Comparison of ENCODE assay signal across 17 cellular contexts in the genomic region with DNA sequence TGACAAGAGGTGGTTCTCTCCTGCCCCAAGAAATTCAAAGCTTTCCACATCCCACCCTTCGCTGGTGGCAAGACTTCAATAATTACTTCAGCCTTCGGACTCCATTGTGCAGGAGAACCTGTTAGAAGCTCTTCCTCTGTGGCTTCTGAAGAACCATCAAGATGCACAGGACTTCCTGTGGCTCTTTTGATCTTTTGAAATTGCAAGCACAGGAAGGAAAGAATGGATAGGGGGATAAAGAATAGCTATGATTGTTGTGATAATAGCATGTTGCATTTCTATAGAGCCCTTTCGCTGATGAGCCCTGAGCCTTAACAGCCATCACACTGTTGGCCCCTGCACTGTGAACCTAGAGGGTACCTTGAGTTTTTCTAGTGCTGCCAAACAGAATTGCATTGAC. TPM values are rescaled to one million over a fixed set of nuclear protein-coding genes. Genes with fewer than 3 reads are reported as not detected.
DNase-seq lines count a peak whose midpoint lies in the region; ATAC-seq and TF ChIP-seq lines count a peak whose summit lies in the region.
"Had no signal": no experiment of that assay in that cellular context is flagged by ENCODE, and none has a peak within 500 bp of the region (broad histone marks: within the 10 kb centered on the region; RNA-seq: fewer than 3 reads in every experiment).

No MANE protein-coding gene starts in this region.

- 72% methylated on average over 3 of the region's 3 CpGs for WGBS in right cardiac atrium
- 86 to 96% methylated on average over 3 of the region's 3 CpGs for WGBS in lower leg skin, 2 donors

- intact Hi-C loops in right cardiac atrium (cut with DNase I) (loop anchor here in 2 of 4 donors (10.0 kb wide), 2 partner anchors 50 to 60 kb away; no protein-coding TSS in a partner anchor), left ventricle myocardium superior (cut with micrococcal nuclease) (loop anchor here (10.0 kb wide), 1 partner anchor 50 kb away; no protein-coding TSS in a partner anchor), Panc1 (cut with micrococcal nuclease; ENCODE audit: unreplicated experiment) (loop anchor here (5.0 kb wide), 1 partner anchor 242 kb away; no protein-coding TSS in a partner anchor), Calu3 (cut with micrococcal nuclease; ENCODE audit: unreplicated experiment) (no loop called here), lower leg skin (cut with DNase I; ENCODE audit: low total_unique reads) (no loop called here)

- BruUV-seq in Panc1 (replicated peaks; lab: Mats Ljungman, UMichigan): no TSS peak
- BruUV-seq in Calu3 (replicated peaks; lab: Mats Ljungman, UMichigan): no TSS peak

- H3K27ac ChIP-seq in right cardiac atrium (ENCODE audit: low read length) (peak overlapping the region; percentile 1), Panc1 (ENCODE audit: low read length) (peak overlapping the region; percentile 88)
- H3K27ac ChIP-seq: cardiac muscle cell, foreskin keratinocyte, SJCRH30, skin epidermis, vagina had no signal

- H3K9me3 Mint-ChIP-seq in type B pancreatic cell (peaks cover 8% of the 10 kb centered on the region), Calu3 (ENCODE audit: low read depth, unreplicated experiment) (peaks cover 2% of the 10 kb centered on the region)
- H3K9me3 Mint-ChIP-seq: activated naive CD4-positive, alpha-beta T cell treated with anti-CD3 and anti-CD28 coated beads, Interleukin-2, amount 50 U/mL, for 72 hours had no signal

- no peak for DNase-seq in right cardiac atrium
- no peak for DNase-seq in left ventricle myocardium superior
- DNase-seq in Panc1 (ENCODE audit: low read depth, low spot score): no peak
- peak; percentile 66 for DNase-seq in central memory CD4-positive, alpha-beta T cell
- no peak for DNase-seq in type B pancreatic cell (ENCODE audit: extremely low spot score, unreplicated experiment)
- no peak for DNase-seq in Calu3
- no peak for DNase-seq in NCI-H1092 treated with DMSO at 0.1 percent for 48 hours (lab: John Stamatoyannopoulos, UW)
- DNase-seq in lower leg skin (ENCODE audit: low spot score in 2 of 2): no peak
- DNase-seq: DMS153, foreskin keratinocyte, mesenchymal stem cell, SJCRH30 had no signal

- no peak overlapping the region for H3K4me3 ChIP-seq in right cardiac atrium (ENCODE audit: low read length)
- no peak overlapping the region for H3K4me3 ChIP-seq in Panc1 (ENCODE audit: low read depth in 2 of 2, low read length in 2 of 2)
- no peak overlapping the region for H3K4me3 ChIP-seq in lower leg skin (ENCODE audit: low read depth, poor library complexity, severe bottlenecking)
- H3K4me3 ChIP-seq: cardiac muscle cell, SJCRH30, skin epidermis, vagina had no signal

- no peak for TF ChIP-seq POLR2A in lower leg skin (IDR thresholded peaks at IDR 0.05)

- H3K4me1 ChIP-seq in right cardiac atrium (ENCODE audit: control insufficient read depth, insufficient read depth, low read length) (peaks cover 31% of the 10 kb centered on the region), Panc1 (ENCODE audit: control insufficient read depth, insufficient read depth, low read length) (peaks cover 93% of the 10 kb centered on the region)
- H3K4me1 ChIP-seq: SJCRH30 had no signal

- POLR2A ChIA-PET in Panc1 (lab: Charles Lee): no interaction called here

- H3K4me1 Mint-ChIP-seq in type B pancreatic cell (ENCODE audit: unreplicated experiment) (peaks cover 18% of the 10 kb centered on the region), Calu3 (ENCODE audit: low read depth, unreplicated experiment) (peaks cover 68% of the 10 kb centered on the region)

- H3K36me3 Mint-ChIP-seq in type B pancreatic cell (peaks cover 9% of the 10 kb centered on the region), Calu3 (ENCODE audit: insufficient read depth, unreplicated experiment) (peaks cover 4% of the 10 kb centered on the region)
- H3K36me3 Mint-ChIP-seq: stimulated activated memory B cell treated with anti-CD40 and anti-IgM and Interleukin-4, amounts not matched to agents 10 μg/mL and 1 μg/mL and 100 μg/mL, for 72 hours had no signal

- H3K27me3 ChIP-seq in right cardiac atrium (ENCODE audit: control insufficient read depth, insufficient read depth) (no peaks in the 10 kb centered on the region), Panc1 (ENCODE audit: control insufficient read depth, insufficient read depth, low read length) (no peaks in the 10 kb centered on the region)
- H3K27me3 ChIP-seq: foreskin keratinocyte, SJCRH30, vagina had no signal

- TF ChIP-seq CTCF in Panc1 (IDR thresholded peaks at IDR 0.05) (no peak), type B pancreatic cell (conservative IDR thresholded peaks at IDR 0.05) (no peak), Calu3 (IDR thresholded peaks at IDR 0.05; ENCODE audit: unreplicated experiment) (no peak), lower leg skin (IDR thresholded peaks at IDR 0.05) (no peak)

- H3K27me3 Mint-ChIP-seq in type B pancreatic cell (peaks cover 40% of the 10 kb centered on the region), Calu3 (ENCODE audit: unreplicated experiment) (no peaks in the 10 kb centered on the region)

- H3K36me3 ChIP-seq in Panc1 (ENCODE audit: control insufficient read depth, insufficient read depth, low read length): no peaks in the 10 kb centered on the region
- H3K36me3 ChIP-seq: cardiac muscle cell, SJCRH30, vagina had no signal

- CTCF ChIA-PET in Panc1 (lab: Charles Lee): no interaction called here
- CTCF ChIA-PET in Calu3 (lab: Charles Lee): no interaction called here

- H3K27ac Mint-ChIP-seq in type B pancreatic cell: peak overlapping the region; percentile 39
- no peak overlapping the region for H3K27ac Mint-ChIP-seq in Calu3 (ENCODE audit: unreplicated experiment)
- H3K27ac Mint-ChIP-seq: activated naive CD4-positive, alpha-beta T cell treated with anti-CD3 and anti-CD28 coated beads, Interleukin-2, amount 50 U/mL, for 72 hours; stimulated activated memory B cell treated with anti-CD40 and anti-IgM and Interleukin-4, amounts not matched to agents 10 μg/mL and 1 μg/mL and 100 μg/mL, for 72 hours had no signal

- ATAC-seq in right cardiac atrium: no peak
- ATAC-seq in left ventricle myocardium superior: no peak
- no peak for ATAC-seq in Panc1
- ATAC-seq: activated naive CD4-positive, alpha-beta T cell treated with anti-CD3 and anti-CD28 coated beads, Interleukin-2, amount 50 U/mL, for 72 hours; foreskin keratinocyte; stimulated activated memory B cell treated with anti-CD40 and anti-IgM and Interleukin-4, amounts not matched to agents 10 μg/mL and 1 μg/mL and 100 μg/mL, for 72 hours had no signal

- in situ Hi-C loops in Panc1 (cut with HindIII; ENCODE audit: low pct_unique_long_range_greater_than_20kb, low sequenced_read_pairs): no loop called here

- H3K9me3 ChIP-seq in right cardiac atrium (ENCODE audit: control insufficient read depth, low read length): no peaks in the 10 kb centered on the region
- no peaks in the 10 kb centered on the region for H3K9me3 ChIP-seq in Panc1 (ENCODE audit: control insufficient read depth, insufficient read depth, low read depth, low read length)
- H3K9me3 ChIP-seq: vagina had no signal

- H3K4me3 Mint-ChIP-seq in type B pancreatic cell (peak overlapping the region; percentile 3), Calu3 (ENCODE audit: low read depth, unreplicated experiment) (no peak overlapping the region)
- H3K4me3 Mint-ChIP-seq: stimulated activated memory B cell treated with anti-CD40 and anti-IgM and Interleukin-4, amounts not matched to agents 10 μg/mL and 1 μg/mL and 100 μg/mL, for 72 hours had no signal

RNA-seq across cellular contexts. Expression of a gene that starts 7.4 kb away (rescaled TPM):
- total RNA-seq in right cardiac atrium: 100 to 1,000 TPM; 210 to 340 (median 268) TPM
- polyA plus RNA-seq in right cardiac atrium: 149 TPM
- total RNA-seq in left ventricle myocardium superior: 212 TPM
- 106 TPM for total RNA-seq in Panc1 (2021; ENCODE audit: unreplicated experiment)
- polyA plus RNA-seq in Panc1 (2012; ENCODE audit: insufficient read length): 65.8 TPM
- 59.8 and 362 TPM in 2 replicates for total RNA-seq in type B pancreatic cell (ENCODE audit: low replicate concordance)
- 18.5 and 28.1 TPM in 2 replicates for total RNA-seq in Calu3 (2022)
- 100 to 1,000 TPM; 126 to 249 (median 148) TPM for total RNA-seq in lower leg skin

Comparison
In these comparisons a context has a peak if more than half of its experiments do, and no peak if none do; other contexts are left out.
1. intact Hi-C loops: an anchor here in left ventricle myocardium superior (10.0 kb wide) and Panc1 (5.0 kb wide); none called in Calu3 and lower leg skin.